In the genomic region with DNA sequence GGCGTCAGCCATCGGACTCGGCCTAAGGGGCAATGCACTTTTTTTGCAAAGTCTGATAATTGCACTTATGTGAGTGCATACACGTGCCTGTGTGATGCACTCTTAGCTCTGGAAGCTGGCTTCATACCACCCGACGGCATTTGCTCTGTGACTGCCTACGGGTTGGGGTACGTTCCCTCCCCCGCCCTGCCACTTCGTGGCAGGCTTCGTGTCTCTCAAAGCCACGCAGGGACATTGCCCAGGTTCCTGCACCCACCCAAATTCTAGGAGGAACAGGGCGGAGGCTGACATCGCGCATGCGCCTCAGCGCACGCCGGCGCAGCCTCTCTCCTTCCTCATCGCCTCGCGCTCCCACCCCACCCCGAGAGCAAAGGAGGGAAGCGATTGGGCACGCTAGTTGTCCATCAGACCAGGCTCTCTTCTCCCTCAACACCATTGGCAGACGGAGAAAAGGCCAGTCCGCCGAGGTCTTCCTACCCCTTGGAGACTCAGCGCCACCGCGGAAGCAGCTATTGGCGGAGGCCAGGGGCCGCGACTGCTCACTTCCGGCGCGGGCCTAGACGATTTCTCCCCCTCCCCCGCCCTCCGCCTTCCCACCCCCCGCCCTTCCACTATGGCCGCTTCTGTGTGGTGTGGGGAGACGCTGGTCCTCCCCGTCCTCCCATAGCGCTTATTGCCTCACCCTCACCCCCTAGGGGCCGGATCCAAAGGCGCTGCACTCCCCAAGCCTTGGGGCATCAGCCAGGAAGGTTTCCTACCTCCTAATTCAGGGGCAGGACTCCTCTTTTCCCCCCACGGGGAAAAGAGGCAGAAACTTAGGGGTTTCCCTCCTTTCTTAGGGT, we compare ENCODE assay signal across 8 cellular contexts. TPM values are rescaled to one million over a fixed set of nuclear protein-coding genes. Genes with fewer than 3 reads are reported as not detected.
DNase-seq lines count a peak whose midpoint lies in the region; ATAC-seq, FAIRE-seq and TF ChIP-seq lines count a peak whose summit lies in the region.

A gene with protein sequence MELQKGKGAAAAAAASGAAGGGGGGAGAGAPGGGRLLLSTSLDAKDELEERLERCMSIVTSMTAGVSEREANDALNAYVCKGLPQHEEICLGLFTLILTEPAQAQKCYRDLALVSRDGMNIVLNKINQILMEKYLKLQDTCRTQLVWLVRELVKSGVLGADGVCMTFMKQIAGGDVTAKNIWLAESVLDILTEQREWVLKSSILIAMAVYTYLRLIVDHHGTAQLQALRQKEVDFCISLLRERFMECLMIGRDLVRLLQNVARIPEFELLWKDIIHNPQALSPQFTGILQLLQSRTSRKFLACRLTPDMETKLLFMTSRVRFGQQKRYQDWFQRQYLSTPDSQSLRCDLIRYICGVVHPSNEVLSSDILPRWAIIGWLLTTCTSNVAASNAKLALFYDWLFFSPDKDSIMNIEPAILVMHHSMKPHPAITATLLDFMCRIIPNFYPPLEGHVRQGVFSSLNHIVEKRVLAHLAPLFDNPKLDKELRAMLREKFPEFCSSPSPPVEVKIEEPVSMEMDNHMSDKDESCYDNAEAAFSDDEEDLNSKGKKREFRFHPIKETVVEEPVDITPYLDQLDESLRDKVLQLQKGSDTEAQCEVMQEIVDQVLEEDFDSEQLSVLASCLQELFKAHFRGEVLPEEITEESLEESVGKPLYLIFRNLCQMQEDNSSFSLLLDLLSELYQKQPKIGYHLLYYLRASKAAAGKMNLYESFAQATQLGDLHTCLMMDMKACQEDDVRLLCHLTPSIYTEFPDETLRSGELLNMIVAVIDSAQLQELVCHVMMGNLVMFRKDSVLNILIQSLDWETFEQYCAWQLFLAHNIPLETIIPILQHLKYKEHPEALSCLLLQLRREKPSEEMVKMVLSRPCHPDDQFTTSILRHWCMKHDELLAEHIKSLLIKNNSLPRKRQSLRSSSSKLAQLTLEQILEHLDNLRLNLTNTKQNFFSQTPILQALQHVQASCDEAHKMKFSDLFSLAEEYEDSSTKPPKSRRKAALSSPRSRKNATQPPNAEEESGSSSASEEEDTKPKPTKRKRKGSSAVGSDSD (plus strand): TSS at position 588 of the 842 bp plus-strand sequence. CDS start 585 bp downstream, outside the sequence.

- H3K4me1 ChIP-seq in esophagus muscularis mucosa: peaks cover 25 to 41% (median 38%) of the 10 kb centered on the region in 4 donors
- peaks cover 0 to 15% of the 10 kb centered on the region in 2 donors for H3K4me1 ChIP-seq in muscle layer of duodenum (ENCODE audit: control insufficient read depth in 1 of 2, insufficient read depth in 2 of 2, low read length in 2 of 2)

- H3K27ac Mint-ChIP-seq in activated T-cell treated with anti-CD3 and anti-CD28 coated beads, Interleukin-2, amount 50 U/mL, for 72 hours: peak within 1 kb of the TSS; percentile 79

- peaks cover 3 to 5% of the 10 kb centered on the region in 2 donors for H3K36me3 Mint-ChIP-seq in activated T-cell treated with anti-CD3 and anti-CD28 coated beads, Interleukin-2, amount 50 U/mL, for 72 hours (ENCODE audit: insufficient read depth in 2 of 2)

- TF ChIP-seq CTCF in esophagus muscularis mucosa (IDR thresholded peaks at IDR 0.05): no peak

- H3K27me3 ChIP-seq in esophagus muscularis mucosa: no peaks in the 10 kb centered on the region
- no peaks in the 10 kb centered on the region for H3K27me3 ChIP-seq in muscle layer of duodenum (ENCODE audit: low read depth, low read length)

- peak; percentile 98 for DNase-seq in DMS79 treated with DMSO at 0.1 percent for 48 hours (lab: John Stamatoyannopoulos, UW)
- peak; percentile 99 for DNase-seq in RCC 7860 (ENCODE audit: low spot score)
- peak; percentile 97 to 100 for DNase-seq in activated T-cell treated with anti-CD3 and anti-CD28 coated beads, Interleukin-2, amount 50 U/mL, for 72 hours
- DNase-seq in esophagus muscularis mucosa (ENCODE audit: extremely low spot score): peak; percentile 100
- DNase-seq in stimulated activated CD8-positive, alpha-beta memory T cell treated with anti-CD3 and anti-CD28 coated beads, Interleukin-7, amount 100 ng/mL, for 4 hours (ENCODE audit: low read depth in 2 of 2): peak; percentile 99 to 100

- intact Hi-C loops in esophagus muscularis mucosa (cut with DNase I): no loop called here

- WGBS in esophagus muscularis mucosa: under 1% methylated on average over 28 of the region's 49 CpGs

- peak; percentile 97 for ATAC-seq in GM21786 (IDR thresholded peaks at IDR 0.05; ENCODE audit: unreplicated experiment)
- ATAC-seq in activated T-cell treated with anti-CD3 and anti-CD28 coated beads, Interleukin-2, amount 50 U/mL, for 72 hours (replicated peaks in 1 of 2): peak; percentile 98 to 99

- H3K9me3 ChIP-seq in KOPT-K1 (ENCODE audit: insufficient read depth, low read length, poor library complexity, severe bottlenecking): no peaks in the 10 kb centered on the region
- H3K9me3 ChIP-seq in esophagus muscularis mucosa: no peaks in the 10 kb centered on the region
- H3K9me3 ChIP-seq in muscle layer of duodenum (ENCODE audit: control insufficient read depth in 1 of 2, low read length in 2 of 2): no peaks in the 10 kb centered on the region

- peaks cover 51% of the 10 kb centered on the region for H3K4me1 Mint-ChIP-seq in activated T-cell treated with anti-CD3 and anti-CD28 coated beads, Interleukin-2, amount 50 U/mL, for 72 hours (ENCODE audit: low read depth)

- peak within 1 kb of the TSS; percentile 92 to 96 for H3K4me3 Mint-ChIP-seq in activated T-cell treated with anti-CD3 and anti-CD28 coated beads, Interleukin-2, amount 50 U/mL, for 72 hours

- H3K27ac ChIP-seq in KOPT-K1 (ENCODE audit: low read depth, low read length, poor library complexity, severe bottlenecking): peak within 1 kb of the TSS; percentile 97
- peak within 1 kb of the TSS; percentile 98 to 99 (median 98) for H3K27ac ChIP-seq in esophagus muscularis mucosa (replicated peaks in 1 of 4)
- peak within 1 kb of the TSS; percentile 99 for H3K27ac ChIP-seq in muscle layer of duodenum (ENCODE audit: low read length)

- no peaks in the 10 kb centered on the region for H3K9me3 Mint-ChIP-seq in activated T-cell treated with anti-CD3 and anti-CD28 coated beads, Interleukin-2, amount 50 U/mL, for 72 hours

- no peaks in the 10 kb centered on the region for H3K27me3 Mint-ChIP-seq in activated T-cell treated with anti-CD3 and anti-CD28 coated beads, Interleukin-2, amount 50 U/mL, for 72 hours (ENCODE audit: low read depth)

- no peaks in the 10 kb centered on the region for H3K36me3 ChIP-seq in KOPT-K1 (ENCODE audit: insufficient read depth, low read length)
- H3K36me3 ChIP-seq in esophagus muscularis mucosa: peaks cover 0 to 3% (median 0%) of the 10 kb centered on the region in 4 donors
- H3K36me3 ChIP-seq in muscle layer of duodenum (ENCODE audit: control insufficient read depth in 1 of 2, insufficient read depth in 2 of 2, low read length in 2 of 2): peaks cover 3 to 6% of the 10 kb centered on the region in 2 donors

- H3K4me3 ChIP-seq in esophagus muscularis mucosa (peak within 1 kb of the TSS; percentile 73 to 93 (median 88)), muscle layer of duodenum (ENCODE audit: low read depth in 1 of 2, low read length in 2 of 2) (peak within 1 kb of the TSS; percentile 87 to 95)

- no peak for TF ChIP-seq EP300 in esophagus muscularis mucosa (IDR thresholded peaks at IDR 0.05)

- peak; percentile 34 for TF ChIP-seq POLR2A in esophagus muscularis mucosa (IDR thresholded peaks at IDR 0.05; ENCODE audit: low read depth)

- peak; percentile 87 for FAIRE-seq in RCC 7860 (lab: Jason Lieb, UNC)

RNA-seq across cellular contexts. Expression of the gene that starts here (rescaled TPM):
- 10 to 100 TPM; 62.6 to 70.8 TPM for total RNA-seq in activated T-cell treated with anti-CD3 and anti-CD28 coated beads, Interleukin-2, amount 50 U/mL, for 72 hours
- 10 to 100 TPM; 32.3 to 45.5 (median 38.9) TPM for total RNA-seq in esophagus muscularis mucosa

Comparison
In these comparisons a context has a peak if more than half of its experiments do, and no peak if none do; other contexts are left out.
1. Peak in every context shown above with its lines: DNase-seq, ATAC-seq, H3K4me3 ChIP-seq and H3K27ac ChIP-seq.